12 cellular contexts compared by ENCODE assay signal in genomic region chr13:63435668-63436275, GRCh38.
DNase-seq lines count a peak whose midpoint lies in the region; ATAC-seq and TF ChIP-seq lines count a peak whose summit lies in the region.
"Had no signal": no experiment of that assay in that cellular context is flagged by ENCODE, and none has a peak within 500 bp of the region (broad histone marks: within the 10 kb centered on the region; RNA-seq: fewer than 3 reads in every experiment).

No MANE protein-coding gene starts in this region.

- H3K4me1 ChIP-seq in GM23248 (ENCODE audit: insufficient read depth) (no peaks in the 10 kb centered on the region), fibroblast of lung (ENCODE audit: control insufficient read depth, extremely low read depth, insufficient read depth, low read length) (no peaks in the 10 kb centered on the region), stomach (no peaks in the 10 kb centered on the region)

- H3K9ac ChIP-seq in GM23248 (no peak overlapping the region), fibroblast of lung (ENCODE audit: insufficient read depth, low read length) (no peak overlapping the region)

- in situ Hi-C loops in GM23248 (cut with MboI), result no loop called here

- no peaks in the 10 kb centered on the region for H3K36me3 ChIP-seq in GM23248 (ENCODE audit: low read depth)
- H3K36me3 ChIP-seq in fibroblast of lung (ENCODE audit: control insufficient read depth, insufficient read depth, low read length), result no peaks in the 10 kb centered on the region
- H3K36me3 ChIP-seq in stomach, result no peaks in the 10 kb centered on the region

- H2AFZ ChIP-seq in GM23248 (no peak overlapping the region), fibroblast of lung (ENCODE audit: low read length) (no peak overlapping the region)

- no peaks in the 10 kb centered on the region for H3K9me2 ChIP-seq in GM23248 (ENCODE audit: insufficient read depth)

- WGBS in GM23248 (ENCODE audit: low coverage in 1 of 2, low lambda C conversion rate in 2 of 2, missing lambda C conversion rate in 2 of 2), 2 experiments, result 0% methylated on average over 2 of the region's 2 CpGs
- WGBS in stomach, 5 donors, result 46 to 59% (median 56%) methylated on average over 2 of the region's 2 CpGs

- H3K4me2 ChIP-seq in GM23248 (ENCODE audit: unreplicated experiment), result no peak overlapping the region
- H3K4me2 ChIP-seq in fibroblast of lung (ENCODE audit: extremely low read depth, insufficient read depth, low read length), result no peak overlapping the region

- TF ChIP-seq CTCF in fibroblast of lung (conservative IDR thresholded peaks at IDR 0.05 in 1 of 2, IDR thresholded peaks at IDR 0.05 in 1 of 2; ENCODE audit: low read depth in 1 of 2, low read length in 2 of 2), result no peak
- no peak for TF ChIP-seq CTCF in stomach (IDR thresholded peaks at IDR 0.05)

- intact Hi-C loops in stomach (cut with DNase I; ENCODE audit: low total_unique reads), result no loop called here

- no peak for TF ChIP-seq POLR2A in stomach (IDR thresholded peaks at IDR 0.05)

- no peaks in the 10 kb centered on the region for H3K27me3 ChIP-seq in GM23248 (replicated peaks; ENCODE audit: insufficient read depth)
- no peaks in the 10 kb centered on the region for H3K27me3 ChIP-seq in fibroblast of lung (ENCODE audit: control insufficient read depth, insufficient read depth, low read length)
- H3K27me3 ChIP-seq in stomach, result no peaks in the 10 kb centered on the region

- H3K27ac ChIP-seq in GM23248, result no peak overlapping the region
- H3K27ac ChIP-seq in fibroblast of lung (ENCODE audit: insufficient read depth, low read length), result no peak overlapping the region
- H3K27ac ChIP-seq in stomach, result no peak overlapping the region

- DNase-seq in GM23248 (peak; percentile 51), RPMI7951 (ENCODE audit: low read depth) (peak; percentile 96), fibroblast of lung (ENCODE audit: low read depth in 2 of 2) (peak; percentile 100), skeletal muscle cell (ENCODE audit: low read depth) (peak; percentile 100), stomach (no peak), NCI-H2029 (lab: John Stamatoyannopoulos, UW) (no peak), NCI-H345 treated with DMSO at 0.1 percent for 48 hours (lab: John Stamatoyannopoulos, UW; ENCODE audit: unreplicated experiment) (no peak)
- DNase-seq: DND-41; NCI-H524; stimulated activated CD4-positive, alpha-beta T cell treated with anti-CD3 and anti-CD28 coated beads, Interleukin-12 subunit alpha, Interleukin-12 subunit beta, amount 100 ng/mL, for 4 hours; T-helper 2 cell had no signal

- no peaks in the 10 kb centered on the region for H4K20me1 ChIP-seq in GM23248 (ENCODE audit: insufficient read depth)
- H4K20me1 ChIP-seq in fibroblast of lung (ENCODE audit: control insufficient read depth, extremely low read depth, insufficient read depth, low read length), result no peaks in the 10 kb centered on the region

- ATAC-seq in HG03039 (IDR thresholded peaks at IDR 0.05; ENCODE audit: unreplicated experiment), result no peak

- H3K9me3 ChIP-seq in GM23248 (ENCODE audit: low read depth), result no peaks in the 10 kb centered on the region
- H3K9me3 ChIP-seq in fibroblast of lung (ENCODE audit: control insufficient read depth, insufficient read depth, low read depth, low read length), result no peaks in the 10 kb centered on the region
- peaks cover 0 to 3% (median 0%) of the 10 kb centered on the region in 4 donors for H3K9me3 ChIP-seq in stomach

- no peaks in the 10 kb centered on the region for H3K79me2 ChIP-seq in GM23248 (ENCODE audit: insufficient read depth)
- no peaks in the 10 kb centered on the region for H3K79me2 ChIP-seq in fibroblast of lung (ENCODE audit: control insufficient read depth, insufficient read depth, low read length)

- H3F3A ChIP-seq in GM23248 (ENCODE audit: insufficient read depth), result no peaks in the 10 kb centered on the region

- no peak overlapping the region for H3K4me3 ChIP-seq in GM23248
- no peak overlapping the region for H3K4me3 ChIP-seq in fibroblast of lung (replicated peaks in 1 of 4; ENCODE audit: control extremely low read depth in 1 of 4, insufficient read depth in 1 of 4, low read depth in 3 of 4, low read length in 4 of 4)
- H3K4me3 ChIP-seq in skeletal muscle cell (ENCODE audit: low read depth, low read length), result no peak overlapping the region
- no peak overlapping the region for H3K4me3 ChIP-seq in stomach

- TF ChIP-seq EP300 in stomach (IDR thresholded peaks at IDR 0.05), result no peak

Comparison
In these comparisons a context has a peak if more than half of its experiments do, and no peak if none do; other contexts are left out.
1. DNase-seq: peak in GM23248 (single experiment), RPMI7951 (single experiment), fibroblast of lung (2 of 2) and skeletal muscle cell (single experiment); none in stomach (single experiment), NCI-H2029 (single experiment) and NCI-H345 treated with DMSO at 0.1 percent for 48 hours (single experiment).